Comparison of ENCODE assay signal across 1 cellular context in genomic region chr11:101914737-101915426, GRCh38.
A peak's percentile ranks its signal among the peaks of the same experiment; 100 is the strongest.
TF ChIP-seq lines count a peak whose summit lies in the region.

CEP126 (plus strand) TSS chr11:101915010; CDS start chr11:101915285, 275 bp downstream.

TF ChIP-seq in HepG2, 621 proteins besides CTCF, POLR2A, EP300 and RAD21 (continued from another document and continues in another):
- TF ChIP-seq ZHX1 (CRISPR knock-in tag; IDR thresholded peaks at IDR 0.05; ENCODE audit: low read depth) (peak; percentile 95), NFYC (CRISPR knock-in tag; IDR thresholded peaks at IDR 0.05) (peak; percentile 79), ZNF281 (CRISPR knock-in tag; IDR thresholded peaks at IDR 0.05; ENCODE audit: borderline replicate concordance) (no peak), ZBTB39 (CRISPR knock-in tag; IDR thresholded peaks at IDR 0.05) (peak; percentile 29; the same call in 1 of the 2 replicates), KIAA2018 (CRISPR knock-in tag; IDR thresholded peaks at IDR 0.05; ENCODE audit: borderline replicate concordance) (no peak), THAP11 (CRISPR knock-in tag; IDR thresholded peaks at IDR 0.05) (no peak; the same call in 1 of the 2 replicates), ZSCAN25 (CRISPR knock-in tag; IDR thresholded peaks at IDR 0.05) (no peak), PAX8 (CRISPR knock-in tag; IDR thresholded peaks at IDR 0.05; ENCODE audit: borderline replicate concordance) (peak; percentile 58; the same call in 1 of the 2 replicates), TARDBP (CRISPR knock-in tag; IDR thresholded peaks at IDR 0.05) (peak; percentile 82), CHD4 (IDR thresholded peaks at IDR 0.05; ENCODE audit: borderline replicate concordance, low read length) (no peak), EED (CRISPR knock-in tag; IDR thresholded peaks at IDR 0.05) (peak; percentile 69; the same call in 1 of the 2 replicates), REL (CRISPR knock-in tag; conservative IDR thresholded peaks at IDR 0.05) (no peak), ATF2 (CRISPR knock-in tag; IDR thresholded peaks at IDR 0.05) (peak; percentile 59; the same call in 1 of the 2 replicates), ZNF710 (CRISPR knock-in tag; IDR thresholded peaks at IDR 0.05; ENCODE audit: borderline replicate concordance) (0 out of 2 replicates have a peak, but pooled peaks have one; percentile 39), CREB3 (CRISPR knock-in tag; IDR thresholded peaks at IDR 0.05) (no peak), NBN (conservative IDR thresholded peaks at IDR 0.05) (no peak), CSRNP1 (CRISPR knock-in tag; IDR thresholded peaks at IDR 0.05) (peak; percentile 82; the same call in 1 of the 2 replicates), FUBP1 (CRISPR knock-in tag; IDR thresholded peaks at IDR 0.05; ENCODE audit: borderline replicate concordance) (no peak), SCMH1 (CRISPR knock-in tag; IDR thresholded peaks at IDR 0.05; ENCODE audit: borderline replicate concordance) (no peak), CHD2 (IDR thresholded peaks at IDR 0.05; ENCODE audit: low read depth, low read length) (no peak), GLMP (CRISPR knock-in tag; IDR thresholded peaks at IDR 0.05; ENCODE audit: borderline replicate concordance) (no peak), HNRNPK (IDR thresholded peaks at IDR 0.05; ENCODE audit: low read depth, low read length, poor library complexity, severe bottlenecking) (no peak), ADNP (CRISPR knock-in tag; IDR thresholded peaks at IDR 0.05) (peak; percentile 31; the same call in 1 of the 2 replicates), ZNF260 (CRISPR knock-in tag; IDR thresholded peaks at IDR 0.05; ENCODE audit: borderline replicate concordance, low read depth) (no peak)
